Comparison of ENCODE assay signal across 9 cellular contexts in genomic region chr1:231931846-231932454, GRCh38.
DNase-seq lines count a peak whose midpoint lies in the region; ATAC-seq, FAIRE-seq and TF ChIP-seq lines count a peak whose summit lies in the region.
"Had no signal": no experiment of that assay in that cellular context is flagged by ENCODE, and none has a peak within 500 bp of the region (broad histone marks: within the 10 kb centered on the region; RNA-seq: fewer than 3 reads in every experiment).

No MANE protein-coding gene starts in this region.

- no TSS peak for BruUV-seq in K562 (replicated peaks; lab: Mats Ljungman, UMichigan)

- H3K4me2 ChIP-seq in K562 (ENCODE audit: insufficient read depth, low read length): no peak overlapping the region

- ATAC-seq in K562 (peak; percentile 86), psoas muscle (no peak)
- ATAC-seq in activated CD4-positive, CD25-positive, alpha-beta regulatory T cell treated with anti-CD3 and anti-CD28 coated beads, Interleukin-2, amount 50 U/mL, for 24 hours: no peak

- H3K79me2 ChIP-seq in K562 (ENCODE audit: control insufficient read depth, insufficient read depth, low read length): no peaks in the 10 kb centered on the region

- CTCF ChIA-PET in K562 (lab: Yijun Ruan, JAX; ENCODE audit: low intra/inter-chr PET ratio): no interaction called here

- no peak for TF ChIP-seq EP300 in K562 (IDR thresholded peaks at IDR 0.05; ENCODE audit: low read length)

- intact Hi-C loops in K562 (cut with micrococcal nuclease): no loop called here
- intact Hi-C loops in psoas muscle (cut with DNase I): no loop called here

- no peaks in the 10 kb centered on the region for H3K9me1 ChIP-seq in K562 (ENCODE audit: control insufficient read depth, insufficient read depth, low read length)

- TF ChIP-seq RAD21 in K562 (CRISPR knock-in tag; conservative IDR thresholded peaks at IDR 0.05 in 1 of 2, IDR thresholded peaks at IDR 0.05 in 1 of 2): peak in 1 of 2 experiments; percentile 48; a peak in 2 of 4 replicates

- no peaks in the 10 kb centered on the region for H3K27me3 ChIP-seq in K562 (ENCODE audit: control insufficient read depth in 2 of 2, insufficient read depth in 2 of 2, low read length in 2 of 2)
- H3K27me3 ChIP-seq in psoas muscle (ENCODE audit: insufficient read depth in 3 of 3, low read length in 2 of 3): no peaks in the 10 kb centered on the region

- no peak overlapping the region for H3K9ac ChIP-seq in K562 (ENCODE audit: insufficient read depth in 1 of 2, low read depth in 2 of 2, low read length in 2 of 2)

- H3K27ac ChIP-seq in K562 (ENCODE audit: extremely low read depth, low read depth, low read length) (no peak overlapping the region), psoas muscle (no peak overlapping the region)

- DNase-seq in NCI-H526 treated with DMSO at 0.1 percent for 48 hours (lab: John Stamatoyannopoulos, UW) (peak; percentile 5), K562 (ENCODE audit: extremely low read depth in 1 of 4, low spot score in 3 of 4) (peak; percentile 57 to 79 (median 70)), psoas muscle (no peak), T1000 (lab: John Stamatoyannopoulos, UW) (no peak), SW480 (ENCODE audit: low spot score) (no peak), UCSD-AML1 (lab: John Stamatoyannopoulos, UW; ENCODE audit: unreplicated experiment) (no peak)

- no peaks in the 10 kb centered on the region for H4K20me1 ChIP-seq in K562 (replicated peaks; ENCODE audit: control insufficient read depth, insufficient read depth, low read length)

- POLR2A ChIA-PET in K562 (lab: Yijun Ruan, JAX): interaction anchor here (0.7 kb wide), 1 partner anchor 11 kb away, joined by 3 read pairs; no protein-coding TSS in a partner anchor

- peak; percentile 85 for FAIRE-seq in K562 (lab: Jason Lieb, UNC)

- H3K9me3 ChIP-seq in K562 (replicated peaks; ENCODE audit: control insufficient read depth, insufficient read depth, low read depth, low read length): no peaks in the 10 kb centered on the region; the same call in 1 of the 2 replicates
- no peaks in the 10 kb centered on the region for H3K9me3 ChIP-seq in psoas muscle

- WGBS in K562 (ENCODE audit: insufficient coverage, low coverage, missing lambda C conversion rate): 1% methylated on average over 4 of the region's 4 CpGs
- WGBS in psoas muscle, 3 donors: 84 to 91% (median 91%) methylated on average over 4 of the region's 4 CpGs

- H3K4me1 ChIP-seq in K562 (replicated peaks in 1 of 2; ENCODE audit: control insufficient read depth in 2 of 2, insufficient read depth in 2 of 2, low read length in 2 of 2) (no peaks in the 10 kb centered on the region), psoas muscle (no peaks in the 10 kb centered on the region)

- in situ Hi-C loops in K562 (cut with MboI): no loop called here

- no peak overlapping the region for H2AFZ ChIP-seq in K562 (ENCODE audit: low read depth, low read length)

- H3K4me3 ChIP-seq in K562 (no peak overlapping the region), psoas muscle (no peak overlapping the region)
- H3K4me3 ChIP-seq: lung had no signal

- TF ChIP-seq CTCF in GM12873 (IDR thresholded peaks at IDR 0.05; ENCODE audit: insufficient read depth, low read depth, low read length, missing control alignments): peak; percentile 68
- TF ChIP-seq CTCF in K562 (IDR thresholded peaks at IDR 0.05 in 2 of 3, conservative IDR thresholded peaks at IDR 0.05 in 1 of 3; ENCODE audit: insufficient read depth in 2 of 3, low read depth in 1 of 3, low read length in 3 of 3): peak; percentile 62 to 88 (median 71)
- peak; percentile 39 for TF ChIP-seq CTCF in psoas muscle (IDR thresholded peaks at IDR 0.05)

- TF ChIP-seq POLR2A in K562 (conservative IDR thresholded peaks at IDR 0.05): no peak

- H3K36me3 ChIP-seq in K562 (ENCODE audit: control insufficient read depth, insufficient read depth, low read length) (no peaks in the 10 kb centered on the region), psoas muscle (ENCODE audit: insufficient read depth in 1 of 2, low read depth in 1 of 2) (no peaks in the 10 kb centered on the region)

TF ChIP-seq in K562, 482 proteins besides CTCF, POLR2A, EP300 and RAD21 (continues in another document):
- TF ChIP-seq CBX5 (IDR thresholded peaks at IDR 0.05; ENCODE audit: borderline replicate concordance, low read depth) (peak; percentile 82), ZNF24 (IDR thresholded peaks at IDR 0.05) (0 out of 2 replicates have a peak, but pooled peaks have one; percentile 13), ESRRA (IDR thresholded peaks at IDR 0.05; ENCODE audit: borderline replicate concordance, low read depth) (no peak), ETV5 (CRISPR knock-in tag; IDR thresholded peaks at IDR 0.05; ENCODE audit: low read depth) (no peak), CSDE1 (IDR thresholded peaks at IDR 0.05) (no peak), CREM (IDR thresholded peaks at IDR 0.05; ENCODE audit: low read depth) (peak; percentile 55), ZNF449 (CRISPR knock-in tag; IDR thresholded peaks at IDR 0.05) (0 out of 2 replicates have a peak, but pooled peaks have one; percentile 20)

Comparison
In these comparisons a context has a peak if more than half of its experiments do, and no peak if none do; other contexts are left out.
1. DNase-seq: peak in NCI-H526 treated with DMSO at 0.1 percent for 48 hours (single experiment) and K562 (4 of 4); none in psoas muscle (0 of 2), T1000 (single experiment), SW480 (single experiment) and UCSD-AML1 (single experiment).
2. Peak in every context shown above with its lines, with median percentiles within 50 percentile points of each other: CTCF ChIP-seq.